ENCODE assay signal across 1 cellular context in the genomic region with DNA sequence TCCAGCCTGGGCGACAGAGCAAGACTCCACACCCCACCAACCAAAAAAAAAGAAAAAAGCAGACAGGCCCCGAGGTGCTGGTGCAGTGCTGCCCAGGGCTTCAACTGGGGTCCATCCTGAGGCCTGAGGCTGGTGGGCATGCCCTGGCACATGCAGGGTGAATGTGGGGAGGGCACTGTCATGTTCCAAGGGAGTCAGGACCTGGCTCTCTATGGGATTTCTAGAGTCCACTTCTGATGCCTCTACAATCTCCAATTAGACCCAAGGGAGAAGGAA.
TF ChIP-seq lines count a peak whose summit lies in the region.

No MANE protein-coding gene starts in this region.

TF ChIP-seq in WTC11, 78 proteins besides CTCF, POLR2A, EP300 and RAD21 (continued from another document):
- TF ChIP-seq, protein P1, sequence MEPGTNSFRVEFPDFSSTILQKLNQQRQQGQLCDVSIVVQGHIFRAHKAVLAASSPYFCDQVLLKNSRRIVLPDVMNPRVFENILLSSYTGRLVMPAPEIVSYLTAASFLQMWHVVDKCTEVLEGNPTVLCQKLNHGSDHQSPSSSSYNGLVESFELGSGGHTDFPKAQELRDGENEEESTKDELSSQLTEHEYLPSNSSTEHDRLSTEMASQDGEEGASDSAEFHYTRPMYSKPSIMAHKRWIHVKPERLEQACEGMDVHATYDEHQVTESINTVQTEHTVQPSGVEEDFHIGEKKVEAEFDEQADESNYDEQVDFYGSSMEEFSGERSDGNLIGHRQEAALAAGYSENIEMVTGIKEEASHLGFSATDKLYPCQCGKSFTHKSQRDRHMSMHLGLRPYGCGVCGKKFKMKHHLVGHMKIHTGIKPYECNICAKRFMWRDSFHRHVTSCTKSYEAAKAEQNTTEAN (CRISPR knock-in tag; IDR thresholded peaks at IDR 0.05), result no peak
- TF ChIP-seq, protein P2, sequence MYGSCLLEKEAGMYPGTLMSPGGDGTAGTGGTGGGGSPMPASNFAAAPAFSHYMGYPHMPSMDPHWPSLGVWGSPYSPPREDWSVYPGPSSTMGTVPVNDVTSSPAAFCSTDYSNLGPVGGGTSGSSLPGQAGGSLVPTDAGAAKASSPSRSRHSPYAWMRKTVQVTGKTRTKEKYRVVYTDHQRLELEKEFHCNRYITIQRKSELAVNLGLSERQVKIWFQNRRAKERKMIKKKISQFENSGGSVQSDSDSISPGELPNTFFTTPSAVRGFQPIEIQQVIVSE (CRISPR knock-in tag; IDR thresholded peaks at IDR 0.05; ENCODE audit: borderline replicate concordance), result no peak
- no peak for TF ChIP-seq GABPB1 (CRISPR knock-in tag; IDR thresholded peaks at IDR 0.05)
- TF ChIP-seq SP1 (CRISPR knock-in tag; conservative IDR thresholded peaks at IDR 0.05), result no peak
- TF ChIP-seq ZNF671 (CRISPR knock-in tag; IDR thresholded peaks at IDR 0.05), result no peak
- TF ChIP-seq FOXK1 (CRISPR knock-in tag; IDR thresholded peaks at IDR 0.05), result no peak
- TF ChIP-seq CBFB (CRISPR knock-in tag; IDR thresholded peaks at IDR 0.05; ENCODE audit: low read depth), result no peak
- TF ChIP-seq IRF2 (CRISPR knock-in tag; IDR thresholded peaks at IDR 0.05; ENCODE audit: borderline replicate concordance, low read depth), result no peak
- no peak for TF ChIP-seq ERG (CRISPR knock-in tag; IDR thresholded peaks at IDR 0.05)
